Comparison of ENCODE assay signal across 24 cellular contexts in genomic region chr4:128879971-128880370, GRCh38.
"Had no signal": no experiment of that assay in that cellular context is flagged by ENCODE, and none has a peak within 500 bp of the region (broad histone marks: within the 10 kb centered on the region; RNA-seq: fewer than 3 reads in every experiment).

No MANE protein-coding gene starts in this region.

- H3K79me2 ChIP-seq: parathyroid adenoma had no signal

- H3K4me1 ChIP-seq: neural progenitor cell, parathyroid adenoma, psoas muscle, right lobe of liver, sigmoid colon, stomach, thyroid gland, tibial nerve, upper lobe of right lung, uterus had no signal

- H3K36me3 ChIP-seq: neural progenitor cell, ovary, right lobe of liver, sigmoid colon, thoracic aorta, thyroid gland, tibial nerve, upper lobe of right lung, uterus had no signal

- FAIRE-seq: small intestine had no signal

- H2AFZ ChIP-seq: neural progenitor cell, parathyroid adenoma had no signal

- H3K9ac ChIP-seq: neural progenitor cell, parathyroid adenoma had no signal

- H3K4me2 ChIP-seq: neural progenitor cell had no signal

- H3K9me3 ChIP-seq: ovary, psoas muscle, right lobe of liver, sigmoid colon, stomach, thoracic aorta, thyroid gland, tibial nerve, upper lobe of right lung, uterus had no signal

- DNase-seq: natural killer cell; occipital lobe; ovary; posterior cingulate gyrus; psoas muscle; right cardiac atrium; right lobe of liver; sigmoid colon; small intestine; stimulated activated CD4-positive, alpha-beta T cell treated with anti-CD3 and anti-CD28 coated beads, Interleukin-15, amount 100 ng/mL, for 24 hours; stimulated activated CD4-positive, alpha-beta T cell treated with anti-CD3 and anti-CD28 coated beads, Interleukin-2, amount 100 ng/mL, for 24 hours; stimulated activated CD4-positive, alpha-beta T cell treated with anti-CD3 and anti-CD28 coated beads, Interleukin-2, amount 100 ng/mL, for 48 hours; stimulated activated CD4-positive, alpha-beta T cell treated with anti-CD3 and anti-CD28 coated beads, Interleukin-4, amount 100 ng/mL, for 24 hours; stimulated activated naive B cell treated with anti-CD40 and anti-IgM and Interleukin-4, amounts not matched to agents 10 μg/mL and 1 μg/mL and 100 μg/mL, for 72 hours; stimulated activated naive CD4-positive, alpha-beta T cell treated with Interleukin-2 at 50 U/mL for 16 hours; stomach; thyroid gland; upper lobe of right lung; uterus had no signal

- H3K27me3 ChIP-seq: neural progenitor cell, ovary, right lobe of liver, sigmoid colon, stomach, thyroid gland, tibial nerve, upper lobe of right lung, uterus had no signal

- H3K27ac ChIP-seq: neural progenitor cell, ovary, parathyroid adenoma, psoas muscle, right lobe of liver, sigmoid colon, stomach, thoracic aorta, thyroid gland, tibial nerve, upper lobe of right lung, uterus had no signal

- ATAC-seq: psoas muscle; right cardiac atrium; right lobe of liver; stimulated activated effector memory CD8-positive, alpha-beta T cell treated with anti-CD3 and anti-CD28 coated beads, Interleukin-12 subunit alpha, Interleukin-12 subunit beta, amount 100 ng/mL, for 72 hours; stimulated activated naive B cell treated with anti-CD40 and anti-IgM and Interleukin-4, amounts not matched to agents 10 μg/mL and 1 μg/mL and 100 μg/mL, for 72 hours; upper lobe of right lung had no signal

- H3K4me3 ChIP-seq: neural progenitor cell, ovary, psoas muscle, right lobe of liver, sigmoid colon, stomach, thoracic aorta, thyroid gland, tibial nerve, upper lobe of right lung, uterus had no signal
